8 cellular contexts compared by ENCODE assay signal in the genomic region with DNA sequence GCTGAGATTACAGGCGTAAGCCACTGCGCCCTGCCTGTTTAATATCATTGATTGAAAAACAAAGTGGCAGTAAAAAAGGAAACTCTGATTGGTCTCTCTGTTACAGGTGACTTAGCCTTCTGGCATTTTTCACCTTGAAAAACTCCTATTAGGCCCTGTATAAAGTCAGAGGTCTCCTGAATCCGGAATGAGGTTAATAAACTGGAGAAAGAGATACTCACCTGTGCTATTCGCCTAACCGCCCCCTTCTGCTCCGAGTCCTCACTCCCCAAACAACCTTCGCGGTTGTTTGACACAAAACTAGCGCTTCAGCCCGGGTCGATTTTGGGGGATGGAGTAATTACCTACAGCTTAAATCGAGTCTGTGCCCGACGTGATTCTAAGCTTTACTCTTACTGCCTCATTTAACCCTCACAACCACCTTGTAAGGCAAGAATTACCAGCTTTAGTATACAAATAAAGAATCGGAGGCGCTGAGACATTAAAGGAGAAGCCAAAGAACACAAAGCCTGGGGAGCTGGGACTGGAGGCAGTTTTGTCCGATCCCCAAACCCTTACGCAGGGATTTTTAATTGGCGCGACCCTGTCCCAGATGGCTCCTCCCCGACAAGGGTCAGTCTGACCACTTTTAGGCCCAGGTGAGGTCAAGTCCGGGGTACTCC. TPM values are rescaled to one million over a fixed set of nuclear protein-coding genes. Genes with fewer than 3 reads are reported as not detected.
DNase-seq lines count a peak whose midpoint lies in the region; ATAC-seq, FAIRE-seq and TF ChIP-seq lines count a peak whose summit lies in the region.

No MANE protein-coding gene starts in this region.

- no peak for DNase-seq in heart left ventricle
- no peak for DNase-seq in left ventricle myocardium superior
- no peak for DNase-seq in brain microvascular endothelial cell
- DNase-seq in lower lobe of right lung = no peak
- DNase-seq in urothelium cell line (ENCODE audit: low spot score) = peak; percentile 6
- DNase-seq in SKM-1 (lab: John Stamatoyannopoulos, UW; ENCODE audit: unreplicated experiment) = no peak
- no peak for DNase-seq in NOMO-1 treated with dmso at 0.1 percent for 144 hours (lab: John Stamatoyannopoulos, UW; ENCODE audit: unreplicated experiment)

- intact Hi-C loops in heart left ventricle (cut with DNase I) = loop anchor here (1.0 to 10.0 kb wide), 16 partner anchors 15 to 761 kb away; partner anchors contain the start of genes FAIM (in 1 of the 10), MRAS (in 1 of the 10), NME9 (in 1 of the 10) and PIK3CB (in 1 of the 10)
- intact Hi-C loops in left ventricle myocardium superior (cut with micrococcal nuclease) = no loop called here
- intact Hi-C loops in lower lobe of right lung (cut with DNase I) = loop anchor here (10.0 kb wide), 1 partner anchor 321 kb away; no protein-coding TSS in a partner anchor

- H3K4me1 ChIP-seq in heart left ventricle = peaks cover 0 to 17% (median 9%) of the 10 kb centered on the region in 12 donors
- peaks cover 10% of the 10 kb centered on the region for H3K4me1 ChIP-seq in lower lobe of right lung

- no peak for TF ChIP-seq POLR2A in heart left ventricle (IDR thresholded peaks at IDR 0.05)

- peaks cover 0 to 27% (median 0%) of the 10 kb centered on the region in 9 donors for H3K36me3 ChIP-seq in heart left ventricle
- H3K36me3 ChIP-seq in brain microvascular endothelial cell (replicated peaks) = no peaks in the 10 kb centered on the region
- no peaks in the 10 kb centered on the region for H3K36me3 ChIP-seq in lower lobe of right lung

- WGBS in heart left ventricle, 4 donors = 9 to 16% (median 16%) methylated on average over 21 to 22 of the region's 22 CpGs

- H3K4me3 ChIP-seq in heart left ventricle = peak overlapping the region; percentile 36 to 87 (median 74)
- peak overlapping the region; percentile 89 for H3K4me3 ChIP-seq in brain microvascular endothelial cell (ENCODE audit: low read depth, low read length)
- peak overlapping the region; percentile 74 for H3K4me3 ChIP-seq in lower lobe of right lung

- FAIRE-seq in urothelium cell line (lab: Jason Lieb, UNC) = no peak

- TF ChIP-seq CTCF in heart left ventricle (IDR thresholded peaks at IDR 0.05) = no peak
- TF ChIP-seq CTCF in brain microvascular endothelial cell (IDR thresholded peaks at IDR 0.05; ENCODE audit: low read depth, low read length, missing control alignments) = no peak
- no peak for TF ChIP-seq CTCF in lower lobe of right lung (IDR thresholded peaks at IDR 0.05)

- H3K27ac ChIP-seq in heart left ventricle (peak overlapping the region; percentile 67 to 93 (median 86)), brain microvascular endothelial cell (peak overlapping the region; percentile 87), lower lobe of right lung (peak overlapping the region; percentile 88)

- no peaks in the 10 kb centered on the region for H3K27me3 ChIP-seq in heart left ventricle
- H3K27me3 ChIP-seq in brain microvascular endothelial cell (replicated peaks) = no peaks in the 10 kb centered on the region
- H3K27me3 ChIP-seq in lower lobe of right lung (ENCODE audit: low read depth) = no peaks in the 10 kb centered on the region

- ATAC-seq in heart left ventricle = no peak
- no peak for ATAC-seq in left ventricle myocardium superior
- peak in 1 of 2 donors; percentile 0 for ATAC-seq in lower lobe of right lung
- ATAC-seq in GM18907 (IDR thresholded peaks at IDR 0.05; ENCODE audit: unreplicated experiment) = no peak

- H3K9me3 ChIP-seq in heart left ventricle = no peaks in the 10 kb centered on the region
- H3K9me3 ChIP-seq in lower lobe of right lung = no peaks in the 10 kb centered on the region

- in situ Hi-C loops in brain microvascular endothelial cell (cut with HindIII; ENCODE audit: low pct_ligation_motif_present, low sequenced_read_pairs) = no loop called here

RNA-seq across cellular contexts. Expression of gene CEP70, which starts 0.4 kb away (rescaled TPM):
- total RNA-seq in heart left ventricle (10 to 100 TPM; 10.1 to 29.8 (median 23.7) TPM), left ventricle myocardium superior (22.6 TPM), lower lobe of right lung (45.2 TPM)
- polyA plus RNA-seq in heart left ventricle = 10 to 100 TPM; 11.0 to 16.0 TPM

RNA-seq across cellular contexts. Expression of gene FAIM, which starts 15.0 kb away (rescaled TPM):
- 1 to 10 TPM; 2.0 to 5.9 (median 3.6) TPM for total RNA-seq in heart left ventricle
- 1 to 10 TPM; 5.5 to 7.2 TPM for polyA plus RNA-seq in heart left ventricle
- total RNA-seq in left ventricle myocardium superior = 3.7 TPM
- 12.3 TPM for total RNA-seq in lower lobe of right lung
